Comparison of ENCODE assay signal across 8 cellular contexts in genomic region chr16:21301895-21302291, GRCh38. TPM values are rescaled to one million over a fixed set of nuclear protein-coding genes. Genes with fewer than 3 reads are reported as not detected.
DNase-seq lines count a peak whose midpoint lies in the region; ATAC-seq and TF ChIP-seq lines count a peak whose summit lies in the region.

No MANE protein-coding gene starts in this region.

- intact Hi-C loops in body of pancreas (cut with DNase I) = no loop called here

- peaks cover 10% of the 10 kb centered on the region for H3K4me1 ChIP-seq in body of pancreas
- H3K4me1 ChIP-seq in mesodermal cell (ENCODE audit: control insufficient read depth, insufficient read depth, low read length, poor library complexity, severe bottlenecking) = peaks cover 4% of the 10 kb centered on the region

- H3K27ac ChIP-seq in 22Rv1 (peak overlapping the region; percentile 79), body of pancreas (peak overlapping the region; percentile 64 to 82 (median 72)), mesodermal cell (ENCODE audit: low read depth, low read length, severe bottlenecking) (no peak overlapping the region)

- no peaks in the 10 kb centered on the region for H3K36me3 ChIP-seq in body of pancreas (replicated peaks in 1 of 2; ENCODE audit: insufficient read depth in 1 of 2, low read depth in 2 of 2)
- no peaks in the 10 kb centered on the region for H3K36me3 ChIP-seq in mesodermal cell (ENCODE audit: control insufficient read depth, insufficient read depth, low read length)

- WGBS in body of pancreas, 2 donors = 0 to 3% methylated on average over 2 to 15 of the region's 17 CpGs
- 0% methylated on average over 7 to 8 of the region's 17 CpGs for WGBS in mesodermal cell (ENCODE audit: insufficient coverage in 2 of 2), 2 experiments

- no peaks in the 10 kb centered on the region for H3K27me3 ChIP-seq in body of pancreas

- H3K4me3 ChIP-seq in body of pancreas (peak overlapping the region in 1 of 2 donors; percentile 21), mesodermal cell (ENCODE audit: extremely low read depth, insufficient read depth, low read length, poor library complexity, severe bottlenecking) (peak overlapping the region; percentile 58)

- no peak for DNase-seq in body of pancreas
- DNase-seq in stimulated activated naive CD4-positive, alpha-beta T cell (lab: John Stamatoyannopoulos, UW) = no peak

- ATAC-seq in HG02840 (IDR thresholded peaks at IDR 0.05; ENCODE audit: low FRiP score, unreplicated experiment) (peak; percentile 2), body of pancreas (no peak), HG02798 (IDR thresholded peaks at IDR 0.05; ENCODE audit: poor library complexity, unreplicated experiment) (no peak), GM18498 (IDR thresholded peaks at IDR 0.05; ENCODE audit: unreplicated experiment) (no peak), GM21786 (IDR thresholded peaks at IDR 0.05; ENCODE audit: unreplicated experiment) (no peak)

- no peak for TF ChIP-seq POLR2A in body of pancreas (IDR thresholded peaks at IDR 0.05)

- TF ChIP-seq CTCF in 22Rv1 (IDR thresholded peaks at IDR 0.05) = peak; percentile 27
- no peak for TF ChIP-seq CTCF in body of pancreas (IDR thresholded peaks at IDR 0.05)

- H3K9me3 ChIP-seq in body of pancreas = no peaks in the 10 kb centered on the region
- no peaks in the 10 kb centered on the region for H3K9me3 ChIP-seq in mesodermal cell (ENCODE audit: control insufficient read depth, low read length)

RNA-seq across cellular contexts. Expression of gene CRYM, which starts 23.8 kb away (rescaled TPM):
- under 1 TPM in 1 of 2 donors, not detected in 1; 0.78 TPM for total RNA-seq in body of pancreas
- polyA plus RNA-seq in mesodermal cell (2013, experiment 1 of 2) = 3.9 TPM
- 4.7 TPM for polyA plus RNA-seq in mesodermal cell (2013, experiment 2 of 2)
